In genomic region chr9:75096796-75097195, GRCh38 we compare ENCODE assay signal across 14 cellular contexts. TPM values are rescaled to one million over a fixed set of nuclear protein-coding genes. Genes with fewer than 3 reads are reported as not detected.
DNase-seq lines count a peak whose midpoint lies in the region; TF ChIP-seq lines count a peak whose summit lies in the region.
"Had no signal": no experiment of that assay in that cellular context is flagged by ENCODE, and none has a peak within 500 bp of the region (broad histone marks: within the 10 kb centered on the region; RNA-seq: fewer than 3 reads in every experiment).

No MANE protein-coding gene starts in this region.

- TF ChIP-seq CTCF in uterus (IDR thresholded peaks at IDR 0.05) = no peak

- no peaks in the 10 kb centered on the region for H3K9me3 ChIP-seq in uterus

- H3K27me3 ChIP-seq in uterus = no peaks in the 10 kb centered on the region

- H3K4me3 ChIP-seq in uterus = no peak overlapping the region
- H3K4me3 ChIP-seq: SK-N-MC had no signal

- TF ChIP-seq POLR2A in uterus (IDR thresholded peaks at IDR 0.05) = no peak

- H3K4me1 ChIP-seq in uterus = peaks cover 0 to 5% of the 10 kb centered on the region in 2 donors

- intact Hi-C loops in uterus (cut with DNase I; ENCODE audit: low total_unique reads) = no loop called here

- H3K27ac ChIP-seq in uterus = peak overlapping the region; percentile 55
- H3K27ac ChIP-seq: C4-2B, HL-60, SK-N-MC had no signal

- no peaks in the 10 kb centered on the region for H3K36me3 ChIP-seq in uterus

- peak; percentile 13 for DNase-seq in GM03348 (ENCODE audit: low spot score)
- DNase-seq in amniotic epithelial cell (ENCODE audit: low read depth) = peak; percentile 22
- peak; percentile 47 for DNase-seq in iris pigment epithelial cell (ENCODE audit: low read depth)
- DNase-seq in uterus = no peak
- DNase-seq in A172 (ENCODE audit: low spot score) = no peak
- DNase-seq in DMS114 treated with DMSO at 0.1 percent for 48 hours (lab: John Stamatoyannopoulos, UW; ENCODE audit: unreplicated experiment) = no peak
- no peak for DNase-seq in COLO829 (ENCODE audit: low spot score)
- DNase-seq: DMS79 treated with DMSO at 0.1 percent for 48 hours, KBM-7, NCI-H1092, NCI-H774 had no signal

RNA-seq across cellular contexts. Expression of gene OSTF1, which starts 8.5 kb away (rescaled TPM):
- total RNA-seq in uterus = 10 to 100 TPM in 3 of 4 donors, 1 to 10 TPM in 1; 3.3 to 54.4 (median 32.2) TPM
- total RNA-seq in A172 (2014; rRNA removed; shearing (Covaris generic)) = 12.1 and 12.9 TPM in 2 replicates

RNA-seq across cellular contexts. Expression of gene NMRK1, which starts 8.8 kb away (rescaled TPM):
- total RNA-seq in uterus = 10 to 100 TPM in 3 of 4 donors, 1 to 10 TPM in 1; 1.3 to 32.5 (median 15.6) TPM
- total RNA-seq in A172 (2014; rRNA removed; shearing (Covaris generic)) = 16.0 and 21.5 TPM in 2 replicates

Comparison
In these comparisons a context has a peak if more than half of its experiments do, and no peak if none do; other contexts are left out.
1. DNase-seq: peak in GM03348 (single experiment), amniotic epithelial cell (single experiment) and iris pigment epithelial cell (single experiment); none in uterus (0 of 2), A172 (single experiment), DMS114 treated with DMSO at 0.1 percent for 48 hours (single experiment) and COLO829 (single experiment).